Comparison of ENCODE assay signal across 26 cellular contexts in the genomic region with DNA sequence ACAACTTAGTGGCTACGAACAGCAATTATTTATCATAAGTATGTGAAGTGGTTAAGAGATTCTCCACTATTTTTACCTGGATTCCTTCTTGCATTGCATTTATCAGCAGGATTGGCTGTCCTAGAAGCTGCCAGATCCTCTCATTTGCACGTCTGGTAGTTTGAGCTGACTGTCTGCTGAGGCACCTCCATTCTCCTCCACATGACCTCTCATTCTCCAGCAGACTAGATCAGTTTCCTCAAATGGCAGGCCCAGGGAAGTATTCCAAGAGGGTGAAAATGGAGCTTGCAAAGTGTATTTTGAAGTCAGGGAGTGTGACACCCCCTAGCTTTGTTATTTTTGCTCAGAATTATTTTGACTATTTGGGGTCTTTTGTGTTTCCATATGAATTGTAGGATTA.
A peak's percentile ranks its signal among the peaks of the same experiment; 100 is the strongest.
DNase-seq lines count a peak whose midpoint lies in the region; ATAC-seq and TF ChIP-seq lines count a peak whose summit lies in the region.
"Had no signal": no experiment of that assay in that cellular context is flagged by ENCODE, and none has a peak within 500 bp of the region (broad histone marks: within the 10 kb centered on the region; RNA-seq: fewer than 3 reads in every experiment).

No MANE protein-coding gene starts in this region.

- no peak for TF ChIP-seq CTCF in brain (conservative IDR thresholded peaks at IDR 0.05)

- peaks cover 27% of the 10 kb centered on the region for H3K4me1 Mint-ChIP-seq in brain
- H3K4me1 Mint-ChIP-seq: H9 had no signal

- no peaks in the 10 kb centered on the region for H3K9me2 ChIP-seq in Karpas-422 (replicated peaks; ENCODE audit: insufficient read depth, low read length)

- no peaks in the 10 kb centered on the region for H3K9me3 ChIP-seq in Karpas-422 (ENCODE audit: low read length)
- H3K9me3 ChIP-seq: BLaER1, SJSA1 had no signal

- intact Hi-C loops in left ventricle myocardium superior (cut with micrococcal nuclease), result no loop called here

- no peaks in the 10 kb centered on the region for H3K36me3 ChIP-seq in Karpas-422 (ENCODE audit: insufficient read depth, low read length)
- H3K36me3 ChIP-seq: BLaER1, SJSA1 had no signal

- no peak for DNase-seq in Karpas-422
- DNase-seq in left ventricle myocardium superior, result no peak
- peak; percentile 14 for DNase-seq in pons (ENCODE audit: low spot score)
- no peak for DNase-seq in KG1 (lab: John Stamatoyannopoulos, UW)
- no peak for DNase-seq in activated naive CD4-positive, alpha-beta T cell (lab: John Stamatoyannopoulos, UW)
- DNase-seq: CD4-positive, alpha-beta T cell; COR-L47; DMS79; GM23248; H9; HFFc6; KBM-7; NCI-H1105; NCI-H146; NCI-H2029; NCI-H2171; NCI-H345; NCI-H774; NK-92 treated with Interleukin-12 subunit alpha and Interleukin-12 subunit beta, amount 100 ng/mL, for 24 hours had no signal

- no peak overlapping the region for H3K4me3 ChIP-seq in Karpas-422 (ENCODE audit: low read length)
- H3K4me3 ChIP-seq: BLaER1, GM23248, SJSA1 had no signal

- H3K4me2 ChIP-seq in Karpas-422 (ENCODE audit: low read depth, low read length, poor library complexity, severe bottlenecking), result peak overlapping the region; percentile 59
- H3K4me2 ChIP-seq: BLaER1 had no signal

- H4K20me1 ChIP-seq in Karpas-422 (ENCODE audit: insufficient read depth, low read depth, low read length), result no peaks in the 10 kb centered on the region
- H4K20me1 ChIP-seq: BLaER1 had no signal

- H3K36me3 Mint-ChIP-seq in brain, result no peaks in the 10 kb centered on the region

- H3K9me3 Mint-ChIP-seq in brain, result peaks cover 0 to 7% (median 0%) of the 10 kb centered on the region in 5 experiments
- H3K9me3 Mint-ChIP-seq: H9, HFFc6 had no signal

- H3K9ac ChIP-seq in Karpas-422 (ENCODE audit: low read length), result peak overlapping the region; percentile 1; the same call in 1 of the 2 replicates
- H3K9ac ChIP-seq: BLaER1, GM23248 had no signal

- H3K4me3 Mint-ChIP-seq in brain, result no peak overlapping the region
- H3K4me3 Mint-ChIP-seq: CD4-positive, alpha-beta T cell; H9; HFFc6 had no signal

- ATAC-seq in left ventricle myocardium superior (peak; percentile 93), HG03460 (IDR thresholded peaks at IDR 0.05; ENCODE audit: unreplicated experiment) (no peak)
- ATAC-seq: HepG2, Panc1 had no signal

- H3K4me1 ChIP-seq in Karpas-422 (ENCODE audit: low read length), result peaks cover 78% of the 10 kb centered on the region
- H3K4me1 ChIP-seq: BLaER1, SJSA1 had no signal

- no peaks in the 10 kb centered on the region for H3K27me3 ChIP-seq in Karpas-422 (ENCODE audit: low read length)
- H3K27me3 ChIP-seq: BLaER1, SJSA1 had no signal

- H3K27me3 Mint-ChIP-seq in brain, result no peaks in the 10 kb centered on the region
- H3K27me3 Mint-ChIP-seq: CD4-positive, alpha-beta T cell had no signal

- no peak overlapping the region for H2AFZ ChIP-seq in Karpas-422 (ENCODE audit: low read length)
- H2AFZ ChIP-seq: GM23248 had no signal

- peak overlapping the region in 4 of 5 experiments; percentile 43 to 78 (median 55) for H3K27ac Mint-ChIP-seq in brain
- H3K27ac Mint-ChIP-seq: CD4-positive, alpha-beta T cell; H9; HFFc6 had no signal

- no peaks in the 10 kb centered on the region for H3K79me2 ChIP-seq in Karpas-422 (ENCODE audit: low read length)

- H3K27ac ChIP-seq in Karpas-422 (ENCODE audit: low read length), result peak overlapping the region; percentile 81
- H3K27ac ChIP-seq: BLaER1, GM23248, HL-60, SJSA1 had no signal
